Comparison of ENCODE assay signal across 20 cellular contexts in genomic region chr5:134387443-134387842, GRCh38. TPM values are rescaled to one million over a fixed set of nuclear protein-coding genes. Genes with fewer than 3 reads are reported as not detected.
DNase-seq lines count a peak whose midpoint lies in the region; ATAC-seq and TF ChIP-seq lines count a peak whose summit lies in the region.
"Had no signal": no experiment of that assay in that cellular context is flagged by ENCODE, and none has a peak within 500 bp of the region (broad histone marks: within the 10 kb centered on the region; RNA-seq: fewer than 3 reads in every experiment).

No MANE protein-coding gene starts in this region.

- POLR2A ChIA-PET in Panc1 (lab: Charles Lee), result no interaction called here
- POLR2A ChIA-PET in CD4-positive, alpha-beta memory T cell (lab: Charles Lee; ENCODE audit: partially characterized antibody), result no interaction called here

- H3K9me3 Mint-ChIP-seq in activated T-cell treated with anti-CD3 and anti-CD28 coated beads, Interleukin-2, amount 50 U/mL, for 24 hours, result no peaks in the 10 kb centered on the region
- H3K9me3 Mint-ChIP-seq in stimulated activated naive CD8-positive, alpha-beta T cell treated with anti-CD3 and anti-CD28 coated beads, Interleukin-15, Interleukin-2, amounts not matched to agents 100 ng/mL and 50 ng/mL, for 24 hours, result no peaks in the 10 kb centered on the region
- H3K9me3 Mint-ChIP-seq in CD4-positive, alpha-beta memory T cell, result peaks cover 0 to 3% (median 0%) of the 10 kb centered on the region in 8 donors
- H3K9me3 Mint-ChIP-seq: CD8-positive, alpha-beta memory T cell; GM23338; HFFc6 had no signal

- no peaks in the 10 kb centered on the region for H3K9me3 ChIP-seq in Panc1 (ENCODE audit: control insufficient read depth, insufficient read depth, low read depth, low read length)
- no peaks in the 10 kb centered on the region for H3K9me3 ChIP-seq in neutrophil
- no peaks in the 10 kb centered on the region for H3K9me3 ChIP-seq in CD4-positive, alpha-beta memory T cell (ENCODE audit: control insufficient read depth in 1 of 2, low read length in 2 of 2)
- H3K9me3 ChIP-seq: BLaER1 had no signal

- H3K36me3 Mint-ChIP-seq in activated T-cell treated with anti-CD3 and anti-CD28 coated beads, Interleukin-2, amount 50 U/mL, for 24 hours (ENCODE audit: low read depth), result peaks cover 92% of the 10 kb centered on the region
- H3K36me3 Mint-ChIP-seq in stimulated activated naive CD8-positive, alpha-beta T cell treated with anti-CD3 and anti-CD28 coated beads, Interleukin-15, Interleukin-2, amounts not matched to agents 100 ng/mL and 50 ng/mL, for 24 hours (ENCODE audit: low read depth), result peaks cover 69% of the 10 kb centered on the region
- peaks cover 61 to 68% of the 10 kb centered on the region in 2 donors for H3K36me3 Mint-ChIP-seq in CD4-positive, alpha-beta memory T cell

- no peak overlapping the region for H3K4me3 Mint-ChIP-seq in activated T-cell treated with anti-CD3 and anti-CD28 coated beads, Interleukin-2, amount 50 U/mL, for 24 hours
- no peak overlapping the region for H3K4me3 Mint-ChIP-seq in stimulated activated naive CD8-positive, alpha-beta T cell treated with anti-CD3 and anti-CD28 coated beads, Interleukin-15, Interleukin-2, amounts not matched to agents 100 ng/mL and 50 ng/mL, for 24 hours
- H3K4me3 Mint-ChIP-seq in CD4-positive, alpha-beta memory T cell, result no peak overlapping the region
- H3K4me3 Mint-ChIP-seq: CD14-positive monocyte; CD8-positive, alpha-beta memory T cell; GM23338; HFFc6 had no signal

- in situ Hi-C loops in Panc1 (cut with HindIII; ENCODE audit: low pct_unique_long_range_greater_than_20kb, low sequenced_read_pairs) (no loop called here), G401 (cut with HindIII; ENCODE audit: low sequenced_read_pairs) (no loop called here)

- H3K27me3 ChIP-seq in Panc1 (ENCODE audit: control insufficient read depth, insufficient read depth, low read length), result no peaks in the 10 kb centered on the region
- no peaks in the 10 kb centered on the region for H3K27me3 ChIP-seq in neutrophil
- H3K27me3 ChIP-seq in CD4-positive, alpha-beta memory T cell (ENCODE audit: insufficient read depth, low read length), result no peaks in the 10 kb centered on the region
- H3K27me3 ChIP-seq: BLaER1 had no signal

- peaks cover 39% of the 10 kb centered on the region for H3K36me3 ChIP-seq in Panc1 (ENCODE audit: control insufficient read depth, insufficient read depth, low read length)
- H3K36me3 ChIP-seq in neutrophil, result peaks cover 99% of the 10 kb centered on the region
- H3K36me3 ChIP-seq in CD4-positive, alpha-beta memory T cell (ENCODE audit: insufficient read depth, low read length), result peaks cover 66% of the 10 kb centered on the region

- peak overlapping the region; percentile 27 for H3K27ac Mint-ChIP-seq in activated T-cell treated with anti-CD3 and anti-CD28 coated beads, Interleukin-2, amount 50 U/mL, for 24 hours
- peak overlapping the region; percentile 49 for H3K27ac Mint-ChIP-seq in stimulated activated naive CD8-positive, alpha-beta T cell treated with anti-CD3 and anti-CD28 coated beads, Interleukin-15, Interleukin-2, amounts not matched to agents 100 ng/mL and 50 ng/mL, for 24 hours
- H3K27ac Mint-ChIP-seq in CD4-positive, alpha-beta memory T cell, result no peak overlapping the region
- H3K27ac Mint-ChIP-seq: GM23338, HFFc6 had no signal

- H3K4me3 ChIP-seq in Panc1 (ENCODE audit: low read depth in 2 of 2, low read length in 2 of 2), result no peak overlapping the region
- H3K4me3 ChIP-seq in neutrophil (ENCODE audit: low read depth in 1 of 2, low read length in 1 of 2), result no peak overlapping the region
- no peak overlapping the region for H3K4me3 ChIP-seq in CD4-positive, alpha-beta memory T cell (ENCODE audit: low read length in 2 of 2)
- H3K4me3 ChIP-seq: BLaER1, GM23338 had no signal

- no peak for DNase-seq in activated T-cell treated with anti-CD3 and anti-CD28 coated beads, Interleukin-2, amount 50 U/mL, for 24 hours
- no peak for DNase-seq in activated T-cell treated with anti-CD3 and anti-CD28 coated beads, Interleukin-2, amount 50 U/mL, for 48 hours
- DNase-seq in stimulated activated naive CD8-positive, alpha-beta T cell treated with anti-CD3 and anti-CD28 coated beads, Interleukin-15, Interleukin-2, amounts not matched to agents 100 U/mL and 50 U/mL, for 24 hours, result no peak
- DNase-seq in Panc1 (ENCODE audit: low read depth, low spot score), result no peak
- no peak for DNase-seq in CD4-positive, alpha-beta memory T cell
- DNase-seq in G401 (ENCODE audit: low spot score), result no peak
- DNase-seq: 8988T; CD8-positive, alpha-beta memory T cell; COR-L47; DMS 273 treated with DMSO at 0.1 percent for 48 hours; DMS53; DND-41; EL; HCEC 1CT; HFFc6 had no signal

- ATAC-seq in stimulated activated naive CD8-positive, alpha-beta T cell treated with anti-CD3 and anti-CD28 coated beads, Interleukin-15, Interleukin-2, amounts not matched to agents 100 U/mL and 50 U/mL, for 24 hours, result no peak
- ATAC-seq in Panc1, result peak; percentile 65; the same call in 1 of the 2 replicates
- ATAC-seq: GM23338 had no signal

- peaks cover 15% of the 10 kb centered on the region for H3K4me1 Mint-ChIP-seq in activated T-cell treated with anti-CD3 and anti-CD28 coated beads, Interleukin-2, amount 50 U/mL, for 24 hours (ENCODE audit: low read depth)
- H3K4me1 Mint-ChIP-seq in stimulated activated naive CD8-positive, alpha-beta T cell treated with anti-CD3 and anti-CD28 coated beads, Interleukin-15, Interleukin-2, amounts not matched to agents 100 ng/mL and 50 ng/mL, for 24 hours (ENCODE audit: low read depth), result peaks cover 16% of the 10 kb centered on the region
- H3K4me1 Mint-ChIP-seq in CD4-positive, alpha-beta memory T cell, result peaks cover 7 to 15% (median 12%) of the 10 kb centered on the region in 4 donors
- H3K4me1 Mint-ChIP-seq: CD14-positive monocyte, GM23338 had no signal

- no peak for TF ChIP-seq CTCF in Panc1 (IDR thresholded peaks at IDR 0.05)
- TF ChIP-seq CTCF in neutrophil (IDR thresholded peaks at IDR 0.05), result no peak

- H3K4me1 ChIP-seq in Panc1 (ENCODE audit: control insufficient read depth, insufficient read depth, low read length) (peaks cover 10% of the 10 kb centered on the region), neutrophil (ENCODE audit: control insufficient read depth in 1 of 2, insufficient read depth in 1 of 2, low read depth in 1 of 2, low read length in 1 of 2) (no peaks in the 10 kb centered on the region)
- no peaks in the 10 kb centered on the region for H3K4me1 ChIP-seq in CD4-positive, alpha-beta memory T cell (ENCODE audit: insufficient read depth, low read length)
- H3K4me1 ChIP-seq: BLaER1 had no signal

- no peaks in the 10 kb centered on the region for H3K27me3 Mint-ChIP-seq in activated T-cell treated with anti-CD3 and anti-CD28 coated beads, Interleukin-2, amount 50 U/mL, for 24 hours
- no peaks in the 10 kb centered on the region for H3K27me3 Mint-ChIP-seq in stimulated activated naive CD8-positive, alpha-beta T cell treated with anti-CD3 and anti-CD28 coated beads, Interleukin-15, Interleukin-2, amounts not matched to agents 100 ng/mL and 50 ng/mL, for 24 hours
- H3K27me3 Mint-ChIP-seq in CD4-positive, alpha-beta memory T cell, result no peaks in the 10 kb centered on the region
- H3K27me3 Mint-ChIP-seq: CD8-positive, alpha-beta memory T cell had no signal

- H3K27ac ChIP-seq in Panc1 (ENCODE audit: low read length), result no peak overlapping the region
- H3K27ac ChIP-seq in neutrophil, result peak overlapping the region; percentile 38
- H3K27ac ChIP-seq in CD4-positive, alpha-beta memory T cell (ENCODE audit: low read depth, low read length), result no peak overlapping the region
- H3K27ac ChIP-seq: BLaER1 had no signal

- CTCF ChIA-PET in Panc1 (lab: Charles Lee), result interaction anchor here (0.7 kb wide), 1 partner anchor 19 kb away, joined by 8 read pairs; no protein-coding TSS in a partner anchor
- CTCF ChIA-PET in CD4-positive, alpha-beta memory T cell (lab: Charles Lee; ENCODE audit: partially characterized antibody), result interaction anchor here (0.7 kb wide), 1 partner anchor 98 kb away, joined by 4 read pairs; no protein-coding TSS in a partner anchor

- intact Hi-C loops in Panc1 (cut with micrococcal nuclease; ENCODE audit: unreplicated experiment), result no loop called here
- intact Hi-C loops in CD4-positive, alpha-beta memory T cell (cut with micrococcal nuclease), result no loop called here

- BruUV-seq in Panc1 (replicated peaks; lab: Mats Ljungman, UMichigan), result TSS peak; percentile 42

RNA-seq across cellular contexts. Expression of gene UBE2B, which starts 16.1 kb away (rescaled TPM):
- 97.8 TPM for total RNA-seq in Panc1 (2021; ENCODE audit: unreplicated experiment)
- 84.2 TPM for polyA plus RNA-seq in Panc1 (2012; ENCODE audit: insufficient read length)
- 100 to 1,000 TPM; 121 to 124 TPM for total RNA-seq in CD4-positive, alpha-beta memory T cell
- 100 to 1,000 TPM in 1 of 2 donors, 10 to 100 TPM in 1; 86.9 to 118 TPM for polyA plus RNA-seq in CD4-positive, alpha-beta memory T cell
- 31.6 and 35.8 TPM in 2 replicates for total RNA-seq in G401 (2014; rRNA removed; shearing (Covaris generic))

RNA-seq across cellular contexts. Expression of gene CDKL3, which starts 20.5 kb away (rescaled TPM):
- 2.5 TPM for total RNA-seq in Panc1 (2021; ENCODE audit: unreplicated experiment)
- polyA plus RNA-seq in Panc1 (2012; ENCODE audit: insufficient read length), result 2.1 TPM
- total RNA-seq in CD4-positive, alpha-beta memory T cell, result 1 to 10 TPM in 1 of 2 experiments, under 1 TPM in 1; 0.44 to 1.1 TPM
- under 1 TPM in 1 of 2 donors, not detected in 1; 0.50 TPM for polyA plus RNA-seq in CD4-positive, alpha-beta memory T cell
- total RNA-seq in G401 (2014; rRNA removed; shearing (Covaris generic)), result 2.3 and 4.6 TPM in 2 replicates

RNA-seq across cellular contexts. Expression of gene CDKN2AIPNL, which starts 24.2 kb away (rescaled TPM):
- 43.6 TPM for total RNA-seq in Panc1 (2021; ENCODE audit: unreplicated experiment)
- polyA plus RNA-seq in Panc1 (2012; ENCODE audit: insufficient read length), result 36.1 TPM
- total RNA-seq in CD4-positive, alpha-beta memory T cell, result 10 to 100 TPM; 14.7 to 15.1 TPM
- polyA plus RNA-seq in CD4-positive, alpha-beta memory T cell, result 10 to 100 TPM; 25.2 to 32.4 TPM
- total RNA-seq in G401 (2014; rRNA removed; shearing (Covaris generic)), result 45.0 and 57.5 TPM in 2 replicates

Comparison
In these comparisons a context has a peak if more than half of its experiments do, and no peak if none do; other contexts are left out.
1. H3K27ac Mint-ChIP-seq: peak in activated T-cell treated with anti-CD3 and anti-CD28 coated beads, Interleukin-2, amount 50 U/mL, for 24 hours (single experiment) and stimulated activated naive CD8-positive, alpha-beta T cell treated with anti-CD3 and anti-CD28 coated beads, Interleukin-15, Interleukin-2, amounts not matched to agents 100 ng/mL and 50 ng/mL, for 24 hours (single experiment); none in CD4-positive, alpha-beta memory T cell (0 of 7).